In genomic region chr10:15531927-15532722, GRCh38 we compare ENCODE assay signal across 31 cellular contexts.
"Had no signal": no experiment of that assay in that cellular context is flagged by ENCODE, and none has a peak within 500 bp of the region (broad histone marks: within the 10 kb centered on the region; RNA-seq: fewer than 3 reads in every experiment).

No MANE protein-coding gene starts in this region.

- H3K36me3 Mint-ChIP-seq: activated naive CD8-positive, alpha-beta T cell treated with anti-CD3 and anti-CD28 coated beads for 36 hours had no signal

- H3K4me3 ChIP-seq: body of pancreas, breast epithelium, SJCRH30, SK-N-MC had no signal

- H3K36me3 ChIP-seq: breast epithelium, SJCRH30, WERI-Rb-1 had no signal

- ATAC-seq: activated CD8-positive, alpha-beta T cell treated with anti-CD3 and anti-CD28 coated beads for 36 hours; activated T-cell treated with anti-CD3 and anti-CD28 coated beads, Interleukin-2, amount 50 U/mL, for 72 hours; activated T-helper 17 cell treated with anti-CD3 and anti-CD28 coated beads, Interleukin-2, amount 50 U/mL, for 72 hours; body of pancreas; Panc1 had no signal

- H3K9me3 Mint-ChIP-seq: activated CD4-positive, alpha-beta T cell treated with anti-CD3 and anti-CD28 coated beads, Interleukin-2, amount 10 ng/mL, durations not matched to agents 24 days and 14 days; activated CD8-positive, alpha-beta T cell treated with anti-CD3 and anti-CD28 coated beads for 36 hours; activated naive CD8-positive, alpha-beta T cell treated with anti-CD3 and anti-CD28 coated beads for 36 hours; activated T-cell treated with anti-CD3 and anti-CD28 coated beads, Interleukin-2, amount 50 U/mL, for 72 hours; activated T-helper 17 cell treated with anti-CD3 and anti-CD28 coated beads, Interleukin-2, amount 50 U/mL, for 72 hours had no signal

- H3K9me3 ChIP-seq: body of pancreas, breast epithelium, SJCRH30 had no signal

- H3K4me1 ChIP-seq: body of pancreas, breast epithelium, SJCRH30 had no signal

- DNase-seq: activated CD4-positive, alpha-beta T cell treated with anti-CD3 and anti-CD28 coated beads for 1 hour; activated CD4-positive, alpha-beta T cell treated with anti-CD3 and anti-CD28 coated beads, Interleukin-2, amount 10 ng/mL, durations not matched to agents 24 days and 14 days; activated CD4-positive, alpha-beta T cell treated with anti-CD3 and anti-CD28 coated beads, Interleukin-2, amount 50 U/mL, for 4 hours; activated CD4-positive, CD25-positive, alpha-beta regulatory T cell; activated CD8-positive, alpha-beta T cell treated with anti-CD3 and anti-CD28 coated beads for 36 hours; activated effector memory CD4-positive, alpha-beta T cell treated with anti-CD3 and anti-CD28 coated beads, Interleukin-2, amount 50 U/mL, for 16 hours; activated naive CD4-positive, alpha-beta T cell; activated naive CD4-positive, alpha-beta T cell treated with anti-CD3 and anti-CD28 coated beads, Interleukin-2, amount 50 U/mL, for 16 hours; activated naive CD8-positive, alpha-beta T cell treated with anti-CD3 and anti-CD28 coated beads for 36 hours; activated T-cell treated with anti-CD3 and anti-CD28 coated beads, Interleukin-2, amount 50 U/mL, for 1 hour; activated T-cell treated with anti-CD3 and anti-CD28 coated beads, Interleukin-2, amount 50 U/mL, for 72 hours; amniotic stem cell; body of pancreas; Karpas-422; KBM-7; NCI-H1048; NCI-H1105 treated with DMSO at 0.1 percent for 48 hours; NCI-H1436; NCI-H1694; NCI-H1930; NCI-H2081 treated with DMSO at 0.1 percent for 48 hours; NCI-H345; NCI-H524 treated with DMSO at 0.1 percent for 48 hours; SHP77; SJCRH30; T1000; WERI-Rb-1 had no signal

- H3K27ac ChIP-seq: body of pancreas, breast epithelium, SJCRH30, SK-N-MC, WERI-Rb-1 had no signal

- H3K27ac Mint-ChIP-seq: activated CD4-positive, alpha-beta T cell treated with anti-CD3 and anti-CD28 coated beads, Interleukin-2, amount 10 ng/mL, durations not matched to agents 24 days and 14 days; activated CD8-positive, alpha-beta T cell treated with anti-CD3 and anti-CD28 coated beads for 36 hours; activated naive CD8-positive, alpha-beta T cell treated with anti-CD3 and anti-CD28 coated beads for 36 hours; activated T-cell treated with anti-CD3 and anti-CD28 coated beads, Interleukin-2, amount 50 U/mL, for 72 hours; activated T-helper 17 cell treated with anti-CD3 and anti-CD28 coated beads, Interleukin-2, amount 50 U/mL, for 72 hours had no signal

- H3K4me3 Mint-ChIP-seq: activated CD4-positive, alpha-beta T cell treated with anti-CD3 and anti-CD28 coated beads, Interleukin-2, amount 10 ng/mL, durations not matched to agents 24 days and 14 days; activated CD8-positive, alpha-beta T cell treated with anti-CD3 and anti-CD28 coated beads for 36 hours; activated naive CD8-positive, alpha-beta T cell treated with anti-CD3 and anti-CD28 coated beads for 36 hours; activated T-cell treated with anti-CD3 and anti-CD28 coated beads, Interleukin-2, amount 50 U/mL, for 72 hours; activated T-helper 17 cell treated with anti-CD3 and anti-CD28 coated beads, Interleukin-2, amount 50 U/mL, for 72 hours had no signal

- H3K27me3 ChIP-seq: body of pancreas, breast epithelium, SJCRH30 had no signal

- H3K4me1 Mint-ChIP-seq: activated CD4-positive, alpha-beta T cell treated with anti-CD3 and anti-CD28 coated beads, Interleukin-2, amount 10 ng/mL, durations not matched to agents 24 days and 14 days; activated naive CD8-positive, alpha-beta T cell treated with anti-CD3 and anti-CD28 coated beads for 36 hours; activated T-helper 17 cell treated with anti-CD3 and anti-CD28 coated beads, Interleukin-2, amount 50 U/mL, for 72 hours had no signal
